In genomic region chr2:226118471-226119429, GRCh38 we compare ENCODE assay signal across 10 cellular contexts.
DNase-seq lines count a peak whose midpoint lies in the region; ATAC-seq and TF ChIP-seq lines count a peak whose summit lies in the region.
"Had no signal": no experiment of that assay in that cellular context is flagged by ENCODE, and none has a peak within 500 bp of the region (broad histone marks: within the 10 kb centered on the region; RNA-seq: fewer than 3 reads in every experiment).

No MANE protein-coding gene starts in this region.

- DNase-seq in HFF-Myc (ENCODE audit: extremely low read depth, low read depth) (no peak), SW 1271 (lab: John Stamatoyannopoulos, UW) (peak; percentile 77 to 86), heart right ventricle (no peak), COLO829 (ENCODE audit: low spot score) (no peak), T-helper 9 cell (no peak)
- DNase-seq in activated naive CD8-positive, alpha-beta T cell treated with anti-CD3 and anti-CD28 coated beads for 36 hours, result no peak
- no peak for DNase-seq in activated CD4-positive, alpha-beta T cell treated with anti-CD3 and anti-CD28 coated beads, Interleukin-2, amount 50 U/mL, for 48 hours
- DNase-seq: NCI-H1694 treated with DMSO at 0.1 percent for 48 hours had no signal

- H3K36me3 ChIP-seq in heart right ventricle, result no peaks in the 10 kb centered on the region

- no peaks in the 10 kb centered on the region for H3K9me3 ChIP-seq in heart right ventricle

- H3K9me3 Mint-ChIP-seq in activated naive CD8-positive, alpha-beta T cell treated with anti-CD3 and anti-CD28 coated beads for 36 hours, result no peaks in the 10 kb centered on the region

- H3K4me3 ChIP-seq in HFF-Myc (replicated peaks; ENCODE audit: low read depth, low read length) (peak overlapping the region; percentile 6; the same call in 1 of the 2 replicates), heart right ventricle (peak overlapping the region in 2 of 10 donors; percentile 15 to 22), skin epidermis (peak overlapping the region in 1 of 7 experiments; percentile 17)

- 49 to 58% methylated on average over 10 of the region's 10 CpGs for WGBS in heart right ventricle, 2 donors

- H3K4me1 Mint-ChIP-seq in activated naive CD8-positive, alpha-beta T cell treated with anti-CD3 and anti-CD28 coated beads for 36 hours, result peaks cover 4% of the 10 kb centered on the region

- TF ChIP-seq CTCF in HFF-Myc (IDR thresholded peaks at IDR 0.05; ENCODE audit: low read depth, low read length, missing control alignments), result no peak
- no peak for TF ChIP-seq CTCF in heart right ventricle (IDR thresholded peaks at IDR 0.05)

- peak; percentile 52 to 86 (median 69) for ATAC-seq in heart right ventricle

- H3K27me3 ChIP-seq in heart right ventricle, result no peaks in the 10 kb centered on the region

- intact Hi-C loops in heart right ventricle (cut with DNase I), result loop anchor here in 1 of 10 donors (10.0 kb wide), 1 partner anchor 676 kb away; the partner anchor contains the start of gene IRS1

- H3K36me3 Mint-ChIP-seq in activated naive CD8-positive, alpha-beta T cell treated with anti-CD3 and anti-CD28 coated beads for 36 hours, result no peaks in the 10 kb centered on the region

- H3K27ac ChIP-seq in heart right ventricle, result peak overlapping the region in 6 of 10 donors; percentile 16 to 80 (median 44)
- H3K27ac ChIP-seq in skin epidermis, result peak overlapping the region in 18 of 21 experiments; percentile 0 to 78 (median 61)

- peaks cover 0 to 77% (median 7%) of the 10 kb centered on the region in 9 donors for H3K4me1 ChIP-seq in heart right ventricle

- peaks cover 20% of the 10 kb centered on the region for H3K27me3 Mint-ChIP-seq in activated naive CD8-positive, alpha-beta T cell treated with anti-CD3 and anti-CD28 coated beads for 36 hours
- H3K27me3 Mint-ChIP-seq: progenitor cell of endocrine pancreas had no signal

- no peak overlapping the region for H3K27ac Mint-ChIP-seq in activated naive CD8-positive, alpha-beta T cell treated with anti-CD3 and anti-CD28 coated beads for 36 hours
- H3K27ac Mint-ChIP-seq: progenitor cell of endocrine pancreas had no signal

- H3K4me3 Mint-ChIP-seq in activated naive CD8-positive, alpha-beta T cell treated with anti-CD3 and anti-CD28 coated beads for 36 hours, result no peak overlapping the region

Comparison
In these comparisons a context has a peak if more than half of its experiments do, and no peak if none do; other contexts are left out.
1. DNase-seq: peak in SW 1271 (2 of 2); none in HFF-Myc (single experiment), heart right ventricle (0 of 2), activated naive CD8-positive, alpha-beta T cell treated with anti-CD3 and anti-CD28 coated beads for 36 hours (single experiment), COLO829 (single experiment), T-helper 9 cell (single experiment) and activated CD4-positive, alpha-beta T cell treated with anti-CD3 and anti-CD28 coated beads, Interleukin-2, amount 50 U/mL, for 48 hours (0 of 2).